In the genomic region with DNA sequence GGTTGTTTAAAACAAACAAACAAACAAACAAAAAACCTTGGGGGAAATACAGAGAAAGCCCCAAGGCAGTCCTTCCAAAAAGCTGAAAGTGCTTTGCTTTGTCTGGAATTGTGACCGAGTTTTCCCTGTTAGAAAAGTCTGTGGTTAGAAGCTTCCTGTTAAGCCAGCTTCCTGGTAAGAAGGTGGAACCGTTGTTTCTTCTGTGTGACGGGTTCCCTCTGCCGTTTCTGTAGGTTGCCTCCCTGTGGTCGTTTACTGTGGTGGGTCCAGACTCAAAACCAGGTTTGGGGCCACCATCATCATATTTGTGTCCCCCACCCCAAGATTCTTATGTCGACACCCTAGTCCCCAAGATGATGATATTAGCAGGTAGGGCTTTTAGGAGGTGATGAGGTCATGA, we compare ENCODE assay signal across 1 cellular context.
TF ChIP-seq lines count a peak whose summit lies in the region.

No MANE protein-coding gene starts in this region.

TF ChIP-seq in SK-N-SH, 30 proteins besides CTCF, POLR2A, EP300 and RAD21 (continued from another document):
- TF ChIP-seq, protein P1, sequence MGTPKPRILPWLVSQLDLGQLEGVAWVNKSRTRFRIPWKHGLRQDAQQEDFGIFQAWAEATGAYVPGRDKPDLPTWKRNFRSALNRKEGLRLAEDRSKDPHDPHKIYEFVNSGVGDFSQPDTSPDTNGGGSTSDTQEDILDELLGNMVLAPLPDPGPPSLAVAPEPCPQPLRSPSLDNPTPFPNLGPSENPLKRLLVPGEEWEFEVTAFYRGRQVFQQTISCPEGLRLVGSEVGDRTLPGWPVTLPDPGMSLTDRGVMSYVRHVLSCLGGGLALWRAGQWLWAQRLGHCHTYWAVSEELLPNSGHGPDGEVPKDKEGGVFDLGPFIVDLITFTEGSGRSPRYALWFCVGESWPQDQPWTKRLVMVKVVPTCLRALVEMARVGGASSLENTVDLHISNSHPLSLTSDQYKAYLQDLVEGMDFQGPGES (IDR thresholded peaks at IDR 0.05; ENCODE audit: low read depth, low read length) = no peak
- TF ChIP-seq SMC3 (IDR thresholded peaks at IDR 0.05; ENCODE audit: low read depth, low read length) = no peak
- TF ChIP-seq JUND (IDR thresholded peaks at IDR 0.05) = no peak
